21 cellular contexts compared by ENCODE assay signal in the genomic region with DNA sequence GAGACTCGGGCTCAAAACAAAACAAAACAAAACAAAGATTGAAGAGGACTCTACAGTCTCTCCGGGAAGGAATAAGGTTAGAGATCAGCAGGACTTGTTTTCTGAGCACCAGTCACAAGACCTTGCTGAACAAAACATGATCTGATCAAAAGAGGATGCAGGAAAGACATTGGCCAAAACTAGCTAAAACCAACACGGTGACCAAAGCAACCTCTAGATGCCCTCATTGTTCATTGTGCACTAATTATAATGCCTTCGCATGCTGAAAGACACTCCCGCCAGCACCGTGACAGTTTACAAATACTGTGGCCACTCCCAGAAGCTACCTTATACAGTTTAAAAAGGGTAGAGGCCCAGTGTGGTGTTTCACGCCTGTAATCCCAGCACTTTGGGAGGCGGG.
"Had no signal": no experiment of that assay in that cellular context is flagged by ENCODE, and none has a peak within 500 bp of the region (broad histone marks: within the 10 kb centered on the region; RNA-seq: fewer than 3 reads in every experiment).

No MANE protein-coding gene starts in this region.

- H3K27ac ChIP-seq: colonic mucosa, esophagus squamous epithelium, gastroesophageal sphincter, left ventricle myocardium inferior, pancreas, psoas muscle, thoracic aorta had no signal

- H3K9me3 ChIP-seq: colonic mucosa, esophagus squamous epithelium, gastroesophageal sphincter, lower lobe of right lung, pancreas, psoas muscle, thoracic aorta had no signal

- ATAC-seq: gastroesophageal sphincter; lower lobe of right lung; natural killer cell treated with Interleukin-12 subunit alpha and Interleukin-12 subunit beta and Interleukin-15 and Interleukin-18, amount 100 ng/mL, for 72 hours; pancreas; psoas muscle; sciatic nerve; stimulated activated naive B cell treated with anti-CD40 and anti-IgM and Interleukin-4, amounts not matched to agents 10 μg/mL and 1 μg/mL and 100 μg/mL, for 72 hours; stimulated activated naive CD8-positive, alpha-beta T cell treated with anti-CD3 and anti-CD28 coated beads, Interleukin-15, amount 100 ng/mL, for 72 hours had no signal

- H3K4me1 ChIP-seq: colonic mucosa, gastroesophageal sphincter, psoas muscle had no signal

- DNase-seq: colonic mucosa; dermis blood vessel endothelial cell; esophagus squamous epithelium; foreskin fibroblast; glutamatergic neuron; immature natural killer cell; left ventricle myocardium inferior; lower lobe of right lung; occipital lobe; psoas muscle; retina; stimulated activated CD4-positive, alpha-beta T cell treated with anti-CD3 and anti-CD28 coated beads, Interleukin-2, amount 100 ng/mL, for 24 hours; stimulated activated CD4-positive, alpha-beta T cell treated with anti-CD3 and anti-CD28 coated beads, Interleukin-4, amount 100 ng/mL, for 4 hours; stimulated activated naive B cell treated with anti-CD40 and anti-IgM and Interleukin-4, amounts not matched to agents 10 μg/mL and 1 μg/mL and 100 μg/mL, for 72 hours; stimulated activated naive CD8-positive, alpha-beta T cell treated with anti-CD3 and anti-CD28 coated beads, Interleukin-15, amount 100 ng/mL, for 72 hours; substantia nigra had no signal

- H3K27me3 ChIP-seq: colonic mucosa, esophagus squamous epithelium, gastroesophageal sphincter, pancreas had no signal

- H3K4me3 ChIP-seq: colonic mucosa, esophagus squamous epithelium, gastroesophageal sphincter, left ventricle myocardium inferior, lower lobe of right lung, pancreas, psoas muscle, thoracic aorta had no signal

- H3K36me3 ChIP-seq: colonic mucosa, esophagus squamous epithelium, gastroesophageal sphincter, left ventricle myocardium inferior, lower lobe of right lung, pancreas, thoracic aorta had no signal
